Comparison of ENCODE assay signal across 22 cellular contexts in genomic region chr4:187685247-187685646, GRCh38.
"Had no signal": no experiment of that assay in that cellular context is flagged by ENCODE, and none has a peak within 500 bp of the region (broad histone marks: within the 10 kb centered on the region; RNA-seq: fewer than 3 reads in every experiment).

No MANE protein-coding gene starts in this region.

- H3K4me1 ChIP-seq: body of pancreas, heart right ventricle, pancreas, psoas muscle, right atrium auricular region, thyroid gland, upper lobe of right lung had no signal

- H3K9me3 ChIP-seq: body of pancreas, heart right ventricle, neutrophil, pancreas, psoas muscle, right atrium auricular region, thyroid gland, upper lobe of right lung had no signal

- H3K27ac Mint-ChIP-seq: activated naive CD4-positive, alpha-beta T cell treated with anti-CD3 and anti-CD28 coated beads, Interleukin-2, amount 50 U/mL, for 24 hours; memory B cell; nephron; stimulated activated naive CD8-positive, alpha-beta T cell treated with anti-CD3 and anti-CD28 coated beads, Interleukin-15, Interleukin-2, amounts not matched to agents 100 ng/mL and 50 ng/mL, for 24 hours had no signal

- H3K9me3 Mint-ChIP-seq: nephron had no signal

- H3K4me1 Mint-ChIP-seq: activated naive CD4-positive, alpha-beta T cell treated with anti-CD3 and anti-CD28 coated beads, Interleukin-2, amount 50 U/mL, for 24 hours; memory B cell; nephron had no signal

- H3K36me3 Mint-ChIP-seq: activated naive CD4-positive, alpha-beta T cell treated with anti-CD3 and anti-CD28 coated beads, Interleukin-2, amount 50 U/mL, for 24 hours; memory B cell had no signal

- H3K27ac ChIP-seq: body of pancreas, heart right ventricle, neutrophil, pancreas, psoas muscle, right atrium auricular region, thyroid gland, upper lobe of right lung, WERI-Rb-1 had no signal

- DNase-seq: activated CD4-positive, alpha-beta T cell treated with anti-CD3 and anti-CD28 coated beads, Interleukin-2, amount 50 U/mL, for 1 hour; activated CD4-positive, CD25-positive, alpha-beta regulatory T cell treated with anti-CD3 and anti-CD28 coated beads, Interleukin-2, amount 50 U/mL, for 72 hours; activated gamma-delta T cell treated with Interleukin-2 at 50 U/mL for 16 hours; activated T-cell treated with anti-CD3 and anti-CD28 coated beads, Interleukin-2, amount 50 U/mL, for 1 hour; anterior cingulate cortex; body of pancreas; foreskin fibroblast; heart right ventricle; left colon; pancreas; psoas muscle; substantia nigra; thyroid gland; upper lobe of right lung; WERI-Rb-1 had no signal

- H3K27me3 Mint-ChIP-seq: activated naive CD4-positive, alpha-beta T cell treated with anti-CD3 and anti-CD28 coated beads, Interleukin-2, amount 50 U/mL, for 24 hours; memory B cell; stimulated activated naive CD8-positive, alpha-beta T cell treated with anti-CD3 and anti-CD28 coated beads, Interleukin-15, Interleukin-2, amounts not matched to agents 100 ng/mL and 50 ng/mL, for 24 hours had no signal

- H3K4me3 Mint-ChIP-seq: activated naive CD4-positive, alpha-beta T cell treated with anti-CD3 and anti-CD28 coated beads, Interleukin-2, amount 50 U/mL, for 24 hours; memory B cell; nephron; stimulated activated naive CD8-positive, alpha-beta T cell treated with anti-CD3 and anti-CD28 coated beads, Interleukin-15, Interleukin-2, amounts not matched to agents 100 ng/mL and 50 ng/mL, for 24 hours had no signal

- ATAC-seq: body of pancreas, heart right ventricle, left colon, pancreas, psoas muscle, upper lobe of right lung had no signal

- FAIRE-seq: keratinocyte, pancreas had no signal

- H3K4me3 ChIP-seq: body of pancreas, heart right ventricle, pancreas, psoas muscle, right atrium auricular region, thyroid gland, upper lobe of right lung had no signal
